Comparison of ENCODE assay signal across 16 cellular contexts in the genomic region with DNA sequence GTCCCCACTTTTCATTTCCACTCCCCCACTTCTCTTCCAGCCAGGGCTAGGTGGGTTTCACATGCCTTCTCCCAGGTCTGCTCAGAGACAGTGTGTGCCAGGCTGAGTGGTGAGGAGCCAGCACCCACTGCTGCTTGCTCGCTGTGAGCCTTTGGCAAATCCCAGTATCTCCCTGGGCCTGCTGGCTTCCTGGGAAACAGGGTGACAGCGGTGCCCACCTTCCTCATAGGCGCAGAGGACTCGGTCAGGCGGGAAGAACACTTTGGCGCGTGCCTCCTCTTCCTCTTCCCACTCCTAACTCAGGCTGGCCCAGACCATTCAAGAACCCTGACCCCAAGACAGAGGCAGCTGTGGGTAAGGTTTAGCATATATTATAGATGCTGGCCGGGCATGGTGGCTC. TPM values are rescaled to one million over a fixed set of nuclear protein-coding genes. Genes with fewer than 3 reads are reported as not detected.
A peak's percentile ranks its signal among the peaks of the same experiment; 100 is the strongest.
DNase-seq lines count a peak whose midpoint lies in the region; ATAC-seq and TF ChIP-seq lines count a peak whose summit lies in the region.
"Had no signal": no experiment of that assay in that cellular context is flagged by ENCODE, and none has a peak within 500 bp of the region (broad histone marks: within the 10 kb centered on the region; RNA-seq: fewer than 3 reads in every experiment).

No MANE protein-coding gene starts in this region.

- POLR2A ChIA-PET in WTC11 (lab: Charles Lee): no interaction called here

- CTCF ChIA-PET in WTC11 (lab: Charles Lee): interaction anchor here (0.6 kb wide), 1 partner anchor 47 kb away, joined by 3 read pairs; no protein-coding TSS in a partner anchor

- H3K9ac ChIP-seq in HUES6 (ENCODE audit: low read length): peak overlapping the region; percentile 15
- H3K9ac ChIP-seq: BLaER1 had no signal

- no peak for ATAC-seq in activated naive CD4-positive, alpha-beta T cell treated with anti-CD3 and anti-CD28 coated beads, Interleukin-2, amount 50 U/mL, for 72 hours
- ATAC-seq in WTC11 (no peak), SK-N-SH treated with all-trans-retinoic acid at 6 μM for 48 hours (no peak), GM18498 (IDR thresholded peaks at IDR 0.05; ENCODE audit: unreplicated experiment) (no peak)
- ATAC-seq in stimulated activated naive B cell treated with anti-CD40 and anti-IgM and Interleukin-4, amounts not matched to agents 10 μg/mL and 1 μg/mL and 100 μg/mL, for 72 hours (replicated peaks): no peak

- H3K27ac Mint-ChIP-seq in activated naive CD4-positive, alpha-beta T cell treated with anti-CD3 and anti-CD28 coated beads, Interleukin-2, amount 50 U/mL, for 72 hours: peak overlapping the region; percentile 27 to 84
- peak overlapping the region; percentile 49; the same call in 1 of the 2 replicates for H3K27ac Mint-ChIP-seq in WTC11
- peak overlapping the region; percentile 37 for H3K27ac Mint-ChIP-seq in stimulated activated naive B cell treated with anti-CD40 and anti-IgM and Interleukin-4, amounts not matched to agents 10 μg/mL and 1 μg/mL and 100 μg/mL, for 72 hours
- H3K27ac Mint-ChIP-seq: H9 had no signal

- H3K9me3 ChIP-seq in HUES6 (ENCODE audit: control insufficient read depth, insufficient read depth, low read depth, low read length): no peaks in the 10 kb centered on the region
- H3K9me3 ChIP-seq: BLaER1, Caco-2 had no signal

- no peak overlapping the region for H3K27ac ChIP-seq in HUES6 (ENCODE audit: low read depth, low read length)
- H3K27ac ChIP-seq: BLaER1 had no signal

- no peak for DNase-seq in activated naive CD4-positive, alpha-beta T cell treated with anti-CD3 and anti-CD28 coated beads, Interleukin-2, amount 50 U/mL, for 72 hours (ENCODE audit: low spot score in 2 of 2)
- no peak for DNase-seq in activated naive CD4-positive, alpha-beta T cell treated with Interleukin-2 at 50 U/mL for 16 hours
- no peak for DNase-seq in WTC11 (ENCODE audit: low spot score)
- no peak for DNase-seq in stimulated activated naive B cell treated with anti-CD40 and anti-IgM and Interleukin-4, amounts not matched to agents 10 μg/mL and 1 μg/mL and 100 μg/mL, for 72 hours
- DNase-seq: 8988T; AML-193; Caco-2; CD8-positive, alpha-beta memory T cell; DND-41; GDM1; GOT3; H9 had no signal

- H3K4me1 Mint-ChIP-seq in WTC11: peaks cover 8% of the 10 kb centered on the region; the same call in 1 of the 2 replicates
- peaks cover 15% of the 10 kb centered on the region in 2 donors for H3K4me1 Mint-ChIP-seq in stimulated activated naive B cell treated with anti-CD40 and anti-IgM and Interleukin-4, amounts not matched to agents 10 μg/mL and 1 μg/mL and 100 μg/mL, for 72 hours

- H3K36me3 Mint-ChIP-seq in activated naive CD4-positive, alpha-beta T cell treated with anti-CD3 and anti-CD28 coated beads, Interleukin-2, amount 50 U/mL, for 72 hours: peaks cover 4 to 10% of the 10 kb centered on the region in 2 donors
- peaks cover 12% of the 10 kb centered on the region for H3K36me3 Mint-ChIP-seq in WTC11
- peaks cover 6 to 18% of the 10 kb centered on the region in 2 donors for H3K36me3 Mint-ChIP-seq in stimulated activated naive B cell treated with anti-CD40 and anti-IgM and Interleukin-4, amounts not matched to agents 10 μg/mL and 1 μg/mL and 100 μg/mL, for 72 hours

- H3K9me3 Mint-ChIP-seq in activated naive CD4-positive, alpha-beta T cell treated with anti-CD3 and anti-CD28 coated beads, Interleukin-2, amount 50 U/mL, for 72 hours: no peaks in the 10 kb centered on the region
- H3K9me3 Mint-ChIP-seq in WTC11: no peaks in the 10 kb centered on the region
- H3K9me3 Mint-ChIP-seq in stimulated activated naive B cell treated with anti-CD40 and anti-IgM and Interleukin-4, amounts not matched to agents 10 μg/mL and 1 μg/mL and 100 μg/mL, for 72 hours: no peaks in the 10 kb centered on the region
- H3K9me3 Mint-ChIP-seq: CD8-positive, alpha-beta memory T cell; H9 had no signal

- no peak overlapping the region for H3K4me3 Mint-ChIP-seq in WTC11
- no peak overlapping the region for H3K4me3 Mint-ChIP-seq in stimulated activated naive B cell treated with anti-CD40 and anti-IgM and Interleukin-4, amounts not matched to agents 10 μg/mL and 1 μg/mL and 100 μg/mL, for 72 hours
- H3K4me3 Mint-ChIP-seq: H9 had no signal

- H3K27me3 Mint-ChIP-seq in WTC11 (ENCODE audit: low read depth): no peaks in the 10 kb centered on the region
- no peaks in the 10 kb centered on the region for H3K27me3 Mint-ChIP-seq in stimulated activated naive B cell treated with anti-CD40 and anti-IgM and Interleukin-4, amounts not matched to agents 10 μg/mL and 1 μg/mL and 100 μg/mL, for 72 hours
- H3K27me3 Mint-ChIP-seq: CD8-positive, alpha-beta memory T cell had no signal

- peaks cover 4% of the 10 kb centered on the region; the same call in 1 of the 2 replicates for H3K4me1 ChIP-seq in HUES6 (ENCODE audit: control insufficient read depth, insufficient read depth, low read length)
- H3K4me1 ChIP-seq: Caco-2 had no signal

- no peak overlapping the region for H3K4me3 ChIP-seq in HUES6 (ENCODE audit: low read depth, low read length)
- H3K4me3 ChIP-seq: BLaER1 had no signal

- TF ChIP-seq CTCF in WTC11 (IDR thresholded peaks at IDR 0.05): no peak

- H3K27me3 ChIP-seq in HUES6 (ENCODE audit: control insufficient read depth, insufficient read depth, low read length): no peaks in the 10 kb centered on the region
- H3K27me3 ChIP-seq: BLaER1 had no signal

- peaks cover 37% of the 10 kb centered on the region for H3K36me3 ChIP-seq in HUES6 (ENCODE audit: control insufficient read depth, insufficient read depth, low read length)

TF ChIP-seq in WTC11, 78 proteins besides CTCF, POLR2A, EP300 and RAD21 (continues in another document):
- TF ChIP-seq JUN (CRISPR knock-in tag; IDR thresholded peaks at IDR 0.05): no peak
- no peak for TF ChIP-seq ETV6 (CRISPR knock-in tag; IDR thresholded peaks at IDR 0.05)
- TF ChIP-seq NFE2L1 (CRISPR knock-in tag; IDR thresholded peaks at IDR 0.05): no peak
- TF ChIP-seq NFATC4 (CRISPR knock-in tag; IDR thresholded peaks at IDR 0.05): no peak
- no peak for TF ChIP-seq ATF1 (CRISPR knock-in tag; IDR thresholded peaks at IDR 0.05)
- TF ChIP-seq, protein P1, sequence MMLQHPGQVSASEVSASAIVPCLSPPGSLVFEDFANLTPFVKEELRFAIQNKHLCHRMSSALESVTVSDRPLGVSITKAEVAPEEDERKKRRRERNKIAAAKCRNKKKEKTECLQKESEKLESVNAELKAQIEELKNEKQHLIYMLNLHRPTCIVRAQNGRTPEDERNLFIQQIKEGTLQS (CRISPR knock-in tag; conservative IDR thresholded peaks at IDR 0.05): no peak
- TF ChIP-seq CBFB (CRISPR knock-in tag; IDR thresholded peaks at IDR 0.05; ENCODE audit: low read depth): no peak
- no peak for TF ChIP-seq OVOL2 (CRISPR knock-in tag; IDR thresholded peaks at IDR 0.05; ENCODE audit: borderline replicate concordance)
- TF ChIP-seq FOXP1 (CRISPR knock-in tag; IDR thresholded peaks at IDR 0.05; ENCODE audit: borderline replicate concordance): no peak
- TF ChIP-seq PRRX2 (CRISPR knock-in tag; IDR thresholded peaks at IDR 0.05): no peak
- TF ChIP-seq FOXJ3 (CRISPR knock-in tag; IDR thresholded peaks at IDR 0.05; ENCODE audit: borderline replicate concordance): no peak

TF ChIP-seq in SK-N-SH treated with all-trans-retinoic acid at 6 μM for 48 hours, 23 proteins besides CTCF, POLR2A, EP300 and RAD21 (continues in another document):
- no peak for TF ChIP-seq PPARA (CRISPR knock-in tag; IDR thresholded peaks at IDR 0.05; ENCODE audit: borderline replicate concordance)
- no peak for TF ChIP-seq ZFP30 (CRISPR knock-in tag; IDR thresholded peaks at IDR 0.05)
- TF ChIP-seq ZFP3 (CRISPR knock-in tag; IDR thresholded peaks at IDR 0.05): no peak
- TF ChIP-seq BACH2 (CRISPR knock-in tag; IDR thresholded peaks at IDR 0.05; ENCODE audit: borderline replicate concordance): no peak
- no peak for TF ChIP-seq ESRRG (CRISPR knock-in tag; IDR thresholded peaks at IDR 0.05)
- TF ChIP-seq RARB (CRISPR knock-in tag; IDR thresholded peaks at IDR 0.05): no peak
- TF ChIP-seq, protein P2, sequence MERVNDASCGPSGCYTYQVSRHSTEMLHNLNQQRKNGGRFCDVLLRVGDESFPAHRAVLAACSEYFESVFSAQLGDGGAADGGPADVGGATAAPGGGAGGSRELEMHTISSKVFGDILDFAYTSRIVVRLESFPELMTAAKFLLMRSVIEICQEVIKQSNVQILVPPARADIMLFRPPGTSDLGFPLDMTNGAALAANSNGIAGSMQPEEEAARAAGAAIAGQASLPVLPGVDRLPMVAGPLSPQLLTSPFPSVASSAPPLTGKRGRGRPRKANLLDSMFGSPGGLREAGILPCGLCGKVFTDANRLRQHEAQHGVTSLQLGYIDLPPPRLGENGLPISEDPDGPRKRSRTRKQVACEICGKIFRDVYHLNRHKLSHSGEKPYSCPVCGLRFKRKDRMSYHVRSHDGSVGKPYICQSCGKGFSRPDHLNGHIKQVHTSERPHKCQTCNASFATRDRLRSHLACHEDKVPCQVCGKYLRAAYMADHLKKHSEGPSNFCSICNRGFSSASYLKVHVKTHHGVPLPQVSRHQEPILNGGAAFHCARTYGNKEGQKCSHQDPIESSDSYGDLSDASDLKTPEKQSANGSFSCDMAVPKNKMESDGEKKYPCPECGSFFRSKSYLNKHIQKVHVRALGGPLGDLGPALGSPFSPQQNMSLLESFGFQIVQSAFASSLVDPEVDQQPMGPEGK (CRISPR knock-in tag; IDR thresholded peaks at IDR 0.05; ENCODE audit: borderline replicate concordance): no peak
- TF ChIP-seq ARNTL (CRISPR knock-in tag; IDR thresholded peaks at IDR 0.05; ENCODE audit: borderline replicate concordance, low read depth): no peak
- no peak for TF ChIP-seq TOX (CRISPR knock-in tag; IDR thresholded peaks at IDR 0.05; ENCODE audit: borderline replicate concordance)
- no peak for TF ChIP-seq ZNF565 (CRISPR knock-in tag; conservative IDR thresholded peaks at IDR 0.05; ENCODE audit: low read depth)
- TF ChIP-seq OSR1 (CRISPR knock-in tag; IDR thresholded peaks at IDR 0.05): no peak
- no peak for TF ChIP-seq GLIS3 (CRISPR knock-in tag; IDR thresholded peaks at IDR 0.05)

RNA-seq across cellular contexts. Expression of a gene that starts 0.5 kb away (rescaled TPM):
- 10 to 100 TPM in 1 of 2 donors, 1 to 10 TPM in 1; 7.4 to 12.1 TPM for total RNA-seq in activated naive CD4-positive, alpha-beta T cell treated with anti-CD3 and anti-CD28 coated beads, Interleukin-2, amount 50 U/mL, for 72 hours
- total RNA-seq in WTC11 (2021): 2.5 to 4.9 TPM (median 4.1 TPM) in 3 replicates

RNA-seq across cellular contexts. Expression of a gene that starts 5.4 kb away (rescaled TPM):
- total RNA-seq in activated naive CD4-positive, alpha-beta T cell treated with anti-CD3 and anti-CD28 coated beads, Interleukin-2, amount 50 U/mL, for 72 hours: 10 to 100 TPM; 41.4 to 91.4 TPM
- total RNA-seq in WTC11 (2021): 85.7 to 114 TPM (median 110 TPM) in 3 replicates

RNA-seq across cellular contexts. Expression of a gene that starts 15.0 kb away (rescaled TPM):
- total RNA-seq in activated naive CD4-positive, alpha-beta T cell treated with anti-CD3 and anti-CD28 coated beads, Interleukin-2, amount 50 U/mL, for 72 hours: 10 to 100 TPM; 20.2 to 35.6 TPM
- 26.7 to 29.3 TPM (median 29.1 TPM) in 3 replicates for total RNA-seq in WTC11 (2021)

RNA-seq across cellular contexts. Expression of a gene that starts 15.2 kb away (rescaled TPM):
- 10 to 100 TPM; 14.5 to 32.7 TPM for total RNA-seq in activated naive CD4-positive, alpha-beta T cell treated with anti-CD3 and anti-CD28 coated beads, Interleukin-2, amount 50 U/mL, for 72 hours
- total RNA-seq in WTC11 (2021): 13.5 to 17.3 TPM (median 16.6 TPM) in 3 replicates

RNA-seq across cellular contexts. Expression of a gene that starts 19.0 kb away (rescaled TPM):
- total RNA-seq in activated naive CD4-positive, alpha-beta T cell treated with anti-CD3 and anti-CD28 coated beads, Interleukin-2, amount 50 U/mL, for 72 hours: 10 to 100 TPM; 18.3 to 61.0 TPM
- 58.3 to 71.3 TPM (median 69.3 TPM) in 3 replicates for total RNA-seq in WTC11 (2021)
